Comparison of ENCODE assay signal across 13 cellular contexts in genomic region chr6:112232845-112233256, GRCh38. TPM values are rescaled to one million over a fixed set of nuclear protein-coding genes. Genes with fewer than 3 reads are reported as not detected.
DNase-seq lines count a peak whose midpoint lies in the region; ATAC-seq, FAIRE-seq and TF ChIP-seq lines count a peak whose summit lies in the region.
"Had no signal": no experiment of that assay in that cellular context is flagged by ENCODE, and none has a peak within 500 bp of the region (broad histone marks: within the 10 kb centered on the region; RNA-seq: fewer than 3 reads in every experiment).

No MANE protein-coding gene starts in this region.

- no peak overlapping the region for H3K9ac ChIP-seq in liver (ENCODE audit: low read depth in 1 of 2, low read length in 2 of 2)
- no peak overlapping the region for H3K9ac ChIP-seq in HepG2 (ENCODE audit: insufficient read depth, low read depth, low read length)
- H3K9ac ChIP-seq in fibroblast of lung (ENCODE audit: insufficient read depth, low read length): no peak overlapping the region

- POLR2A ChIA-PET in HepG2 (lab: Yijun Ruan, JAX): no interaction called here

- no TSS peak for BruUV-seq in HepG2 (replicated peaks; lab: Mats Ljungman, UMichigan)

- H3K27me3 ChIP-seq in liver (ENCODE audit: control insufficient read depth in 4 of 4, insufficient read depth in 4 of 4, low read length in 3 of 4) (no peaks in the 10 kb centered on the region), HepG2 (ENCODE audit: control insufficient read depth in 1 of 2, insufficient read depth in 2 of 2, low read length in 2 of 2) (no peaks in the 10 kb centered on the region; a peak in 1 of 5 replicates), fibroblast of lung (ENCODE audit: control insufficient read depth, insufficient read depth, low read length) (no peaks in the 10 kb centered on the region), osteoblast (ENCODE audit: insufficient read depth, low read length) (no peaks in the 10 kb centered on the region)
- H3K27me3 ChIP-seq: neutrophil had no signal

- in situ Hi-C loops in HepG2 (cut with HindIII; ENCODE audit: extremely low pct_ligation_motif_present, low pct_unique_long_range_greater_than_20kb): no loop called here

- no peak overlapping the region for H2AFZ ChIP-seq in HepG2 (ENCODE audit: low read length)
- H2AFZ ChIP-seq in fibroblast of lung (ENCODE audit: low read length): no peak overlapping the region
- H2AFZ ChIP-seq in osteoblast (ENCODE audit: low read length): no peak overlapping the region

- TF ChIP-seq POLR2A in HepG2 (IDR thresholded peaks at IDR 0.05; ENCODE audit: insufficient read depth in 1 of 2, low read depth in 2 of 2, low read length in 2 of 2): no peak

- no peak overlapping the region for H3K4me2 ChIP-seq in HepG2 (ENCODE audit: low read depth, low read length)
- peak overlapping the region; percentile 60 for H3K4me2 ChIP-seq in fibroblast of lung (ENCODE audit: extremely low read depth, insufficient read depth, low read length)
- peak overlapping the region; percentile 71 for H3K4me2 ChIP-seq in osteoblast (ENCODE audit: insufficient read depth, low read length)

- CTCF ChIA-PET in HepG2 (lab: Yijun Ruan, JAX; ENCODE audit: low intra/inter-chr PET ratio, low total read pairs): no interaction called here

- H3K79me2 ChIP-seq in HepG2 (ENCODE audit: insufficient read depth, low read length) (no peaks in the 10 kb centered on the region), fibroblast of lung (ENCODE audit: control insufficient read depth, insufficient read depth, low read length) (peaks cover 61% of the 10 kb centered on the region), osteoblast (ENCODE audit: insufficient read depth, low read length) (peaks cover 73% of the 10 kb centered on the region)

- H3K27ac ChIP-seq in liver (ENCODE audit: low read depth in 1 of 2, low read length in 2 of 2) (peak overlapping the region in 1 of 2 donors; percentile 45), HepG2 (ENCODE audit: extremely low read length, insufficient read depth, low read length) (no peak overlapping the region), fibroblast of lung (ENCODE audit: insufficient read depth, low read length) (peak overlapping the region; percentile 79), osteoblast (ENCODE audit: low read depth, low read length) (peak overlapping the region; percentile 95)
- H3K27ac ChIP-seq: neutrophil had no signal

- WGBS in liver: 25% methylated on average over 5 of the region's 5 CpGs
- 7% methylated on average over 5 of the region's 5 CpGs for WGBS in HepG2 (ENCODE audit: low lambda C conversion rate)

- H3K4me1 ChIP-seq in liver (ENCODE audit: control insufficient read depth in 4 of 4, insufficient read depth in 4 of 4, low read length in 3 of 4) (peaks cover 0 to 18% (median 7%) of the 10 kb centered on the region in 4 donors), HepG2 (ENCODE audit: insufficient read depth, low read length) (no peaks in the 10 kb centered on the region), fibroblast of lung (ENCODE audit: control insufficient read depth, extremely low read depth, insufficient read depth, low read length) (peaks cover 44% of the 10 kb centered on the region), osteoblast (ENCODE audit: insufficient read depth, low read length) (peaks cover 73% of the 10 kb centered on the region)

- no peak for DNase-seq in HepG2 (ENCODE audit: low spot score)
- DNase-seq in fibroblast of lung (ENCODE audit: low read depth in 2 of 2): peak; percentile 91 to 98
- no peak for DNase-seq in osteoblast (ENCODE audit: insufficient read length, low spot score, missing footprints)
- no peak for DNase-seq in hippocampal formation (lab: John Stamatoyannopoulos, UW)
- no peak for DNase-seq in DMS79 treated with DMSO at 0.1 percent for 48 hours (lab: John Stamatoyannopoulos, UW)
- DNase-seq in Ammon's horn (ENCODE audit: low spot score): no peak
- DNase-seq: activated CD4-positive, alpha-beta T cell treated with anti-CD3 and anti-CD28 coated beads for 4 hours; activated naive CD8-positive, alpha-beta T cell treated with anti-CD3 and anti-CD28 coated beads, Interleukin-2, amount 10 ng/mL, durations not matched to agents 7 days and 5 days; glutamatergic neuron; NCI-H1417 had no signal

- H3K9me3 ChIP-seq in liver (ENCODE audit: control insufficient read depth in 4 of 4, low read length in 3 of 4) (no peaks in the 10 kb centered on the region), HepG2 (ENCODE audit: low read length) (no peaks in the 10 kb centered on the region), fibroblast of lung (ENCODE audit: control insufficient read depth, insufficient read depth, low read depth, low read length) (no peaks in the 10 kb centered on the region), osteoblast (ENCODE audit: low read depth, low read length) (no peaks in the 10 kb centered on the region)
- H3K9me3 ChIP-seq: neutrophil had no signal

- ATAC-seq in HepG2 (no peak), HG02970 (IDR thresholded peaks at IDR 0.05; ENCODE audit: low FRiP score, unreplicated experiment) (no peak)

- no peaks in the 10 kb centered on the region for H4K20me1 ChIP-seq in HepG2 (ENCODE audit: insufficient read depth, low read length)
- no peaks in the 10 kb centered on the region for H4K20me1 ChIP-seq in fibroblast of lung (ENCODE audit: control insufficient read depth, extremely low read depth, insufficient read depth, low read length)
- H4K20me1 ChIP-seq in osteoblast (ENCODE audit: insufficient read depth, low read length): no peaks in the 10 kb centered on the region

- H3K36me3 ChIP-seq in liver (ENCODE audit: control insufficient read depth in 4 of 4, insufficient read depth in 3 of 4, low read depth in 1 of 4, low read length in 3 of 4) (no peaks in the 10 kb centered on the region), HepG2 (replicated peaks in 1 of 2; ENCODE audit: control insufficient read depth in 1 of 2, insufficient read depth in 2 of 2, low read length in 2 of 2) (no peaks in the 10 kb centered on the region), fibroblast of lung (ENCODE audit: control insufficient read depth, insufficient read depth, low read length) (no peaks in the 10 kb centered on the region), osteoblast (ENCODE audit: insufficient read depth, low read length) (peaks cover 34% of the 10 kb centered on the region)
- H3K36me3 ChIP-seq: neutrophil had no signal

- TF ChIP-seq RAD21 in liver (IDR thresholded peaks at IDR 0.05) (peak; percentile 24 to 32), HepG2 (CRISPR knock-in tag; IDR thresholded peaks at IDR 0.05) (no peak)

- TF ChIP-seq CTCF in liver (IDR thresholded peaks at IDR 0.05; ENCODE audit: low read depth, low read length, missing input control) (no peak), HepG2 (CRISPR knock-in tag; IDR thresholded peaks at IDR 0.05) (no peak), fibroblast of lung (conservative IDR thresholded peaks at IDR 0.05 in 1 of 2, IDR thresholded peaks at IDR 0.05 in 1 of 2; ENCODE audit: low read depth in 1 of 2, low read length in 2 of 2) (no peak), osteoblast (IDR thresholded peaks at IDR 0.05; ENCODE audit: extremely low read depth, low read depth, low read length) (no peak)

- no peak for FAIRE-seq in HepG2 (lab: Jason Lieb, UNC)

- TF ChIP-seq EP300 in HepG2 (IDR thresholded peaks at IDR 0.05; ENCODE audit: low read depth in 2 of 2, low read length in 2 of 2) (no peak), HepG2 (CRISPR knock-in tag; IDR thresholded peaks at IDR 0.05; ENCODE audit: borderline replicate concordance) (no peak)

- H3K4me3 ChIP-seq in liver (ENCODE audit: low read depth in 1 of 3, low read length in 3 of 3) (no peak overlapping the region), HepG2 (replicated peaks in 1 of 3; ENCODE audit: insufficient read depth in 1 of 3, low read depth in 2 of 3, low read length in 3 of 3) (no peak overlapping the region), fibroblast of lung (replicated peaks in 1 of 4; ENCODE audit: control extremely low read depth in 1 of 4, insufficient read depth in 1 of 4, low read depth in 3 of 4, low read length in 4 of 4) (peak overlapping the region in 1 of 4 experiments; percentile 5), osteoblast (ENCODE audit: insufficient read depth, low read length) (peak overlapping the region; percentile 34)

- intact Hi-C loops in HepG2 (cut with micrococcal nuclease; ENCODE audit: unreplicated experiment): no loop called here

TF ChIP-seq in liver, 16 proteins besides CTCF, POLR2A, EP300 and RAD21 (continues in another document):
- TF ChIP-seq FOXA1 (IDR thresholded peaks at IDR 0.05) (no peak), SP1 (IDR thresholded peaks at IDR 0.05) (peak; percentile 47)

TF ChIP-seq in HepG2, 621 proteins besides CTCF, POLR2A, EP300 and RAD21 (continues in another document):
- TF ChIP-seq POLR2AphosphoS5 (IDR thresholded peaks at IDR 0.05; ENCODE audit: low read depth, low read length): no peak

RNA-seq across cellular contexts. Expression of gene LAMA4, which starts 21.5 kb away (rescaled TPM):
- 1 to 10 TPM; 4.5 to 6.0 TPM for total RNA-seq in liver
- 1 to 10 TPM; 2.1 to 2.4 TPM for polyA plus RNA-seq in liver
- not detected in 2 replicates for total RNA-seq in HepG2 (2016; rRNA removed; fragmentation: Illumina TruSeq; extraction: Trizol)
- total RNA-seq in HepG2 (2016; cell fraction: cytosol; rRNA removed; fragmentation: Illumina TruSeq; extraction: Trizol; ENCODE audit: low read depth): not detected in 2 replicates
- not detected in 2 replicates for total RNA-seq in HepG2 (2016; cell fraction: insoluble cytoplasmic fraction; rRNA removed; fragmentation: Illumina TruSeq; extraction: Trizol)
- not detected in 2 replicates for total RNA-seq in HepG2 (2016; cell fraction: membrane; rRNA removed; fragmentation: Illumina TruSeq; extraction: Trizol)
- not detected in 2 replicates for total RNA-seq in HepG2 (2016; cell fraction: nucleus; rRNA removed; fragmentation: Illumina TruSeq; extraction: Trizol)
- not detected in 2 replicates for polyA plus RNA-seq in HepG2 (2011; rRNA removed)
- polyA plus RNA-seq in HepG2 (2011; cell fraction: cytosol; rRNA removed): not detected in 2 replicates
- not detected in 2 replicates for polyA plus RNA-seq in HepG2 (2011; cell fraction: nucleus; rRNA removed)
- 0.05 TPM in 1 of 2 replicates, not detected in the other for polyA plus RNA-seq in HepG2 (2012)
- not detected in 2 replicates for polyA plus RNA-seq in HepG2 (2016; cell fraction: cytosol; fragmentation: Illumina TruSeq; extraction: Trizol; ENCODE audit: low read depth)
- not detected in 2 replicates for polyA plus RNA-seq in HepG2 (2016; cell fraction: insoluble cytoplasmic fraction; fragmentation: Illumina TruSeq; extraction: Trizol; ENCODE audit: low read depth)
- not detected in 2 replicates for polyA plus RNA-seq in HepG2 (2016; cell fraction: membrane; fragmentation: Illumina TruSeq; extraction: Trizol; ENCODE audit: low read depth)
- not detected in 2 replicates for polyA plus RNA-seq in HepG2 (2016; cell fraction: nucleus; fragmentation: Illumina TruSeq; extraction: Trizol; ENCODE audit: insufficient read depth, low read depth)
- 0.30 TPM in 1 of 2 replicates, not detected in the other for polyA minus RNA-seq in HepG2 (2011; rRNA and poly(A)+ RNA removed; ENCODE audit: low replicate concordance)
- polyA minus RNA-seq in HepG2 (2011; cell fraction: cytosol; rRNA and poly(A)+ RNA removed): not detected in 2 replicates
- not detected in 2 replicates for polyA minus RNA-seq in HepG2 (2011; cell fraction: nucleus; rRNA and poly(A)+ RNA removed)
- total RNA-seq in fibroblast of lung: 494 and 636 TPM in 2 replicates
- polyA plus RNA-seq in fibroblast of lung: 183 and 662 TPM in 2 replicates
- polyA plus RNA-seq in fibroblast of lung (2012): 153 and 500 TPM in 2 replicates
- 336 and 720 TPM in 2 replicates for polyA minus RNA-seq in fibroblast of lung (ENCODE audit: low replicate concordance)
- 260 and 456 TPM in 2 replicates for total RNA-seq in osteoblast
- total RNA-seq: activated naive CD8-positive, alpha-beta T cell treated with anti-CD3 and anti-CD28 coated beads, Interleukin-2, amount 10 ng/mL, durations not matched to agents 7 days and 5 days had no signal

Comparison
In these comparisons a context has a peak if more than half of its experiments do, and no peak if none do; other contexts are left out.
1. DNase-seq: peak in fibroblast of lung (2 of 2); none in HepG2 (single experiment), osteoblast (single experiment), hippocampal formation (0 of 2), DMS79 treated with DMSO at 0.1 percent for 48 hours (single experiment) and Ammon's horn (single experiment).
2. RNA of gene LAMA4, which starts 21.5 kb away (total RNA-seq): 494 to 636 TPM in fibroblast of lung and 260 to 456 TPM in osteoblast; 4.5 to 6.0 TPM in liver and not detected in HepG2; every median in the first group is over 10 times any median in the second.